1 cellular context compared by ENCODE assay signal in the genomic region with DNA sequence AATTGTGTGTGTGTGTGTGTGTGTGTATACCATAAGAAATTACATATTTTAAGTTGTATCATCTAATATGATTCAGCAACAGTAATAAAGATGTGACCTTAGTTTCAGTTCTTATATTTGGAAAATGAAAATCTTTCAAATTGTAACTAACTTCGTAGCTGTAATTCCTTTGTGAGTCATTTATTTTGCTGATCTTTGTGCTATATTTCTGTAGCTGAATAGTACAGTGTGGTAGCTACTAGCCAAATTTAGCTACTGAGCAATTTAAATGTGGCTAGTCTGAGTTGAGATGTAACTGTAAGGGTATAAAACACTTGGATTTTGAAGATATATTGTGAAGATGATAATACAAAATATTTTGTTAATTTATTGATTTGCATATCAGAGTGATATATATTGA.
TF ChIP-seq lines count a peak whose summit lies in the region.

No MANE protein-coding gene starts in this region.

TF ChIP-seq in IMR-90, 13 proteins besides CTCF, POLR2A, EP300 and RAD21:
- TF ChIP-seq FOS (IDR thresholded peaks at IDR 0.05; ENCODE audit: low read depth, low read length) = no peak
- peak; percentile 55 for TF ChIP-seq MAFK (IDR thresholded peaks at IDR 0.05; ENCODE audit: low read depth, low read length)
